In genomic region chr10:62377966-62378365, GRCh38 we compare ENCODE assay signal across 22 cellular contexts. TPM values are rescaled to one million over a fixed set of nuclear protein-coding genes. Genes with fewer than 3 reads are reported as not detected.
"Had no signal": no experiment of that assay in that cellular context is flagged by ENCODE, and none has a peak within 500 bp of the region (broad histone marks: within the 10 kb centered on the region; RNA-seq: fewer than 3 reads in every experiment).

No MANE protein-coding gene starts in this region.

- DNase-seq: effector memory CD4-positive, alpha-beta T cell; esophagus squamous epithelium; foreskin melanocyte; heart left ventricle; hypothalamus; kidney glomerular epithelial cell; natural killer cell; sigmoid colon; stimulated activated CD4-positive, alpha-beta T cell treated with anti-CD3 and anti-CD28 coated beads, Interleukin-2, amount 100 ng/mL, for 24 hours; stimulated activated CD4-positive, alpha-beta T cell treated with anti-CD3 and anti-CD28 coated beads, Interleukin-4, amount 100 ng/mL, for 4 hours; stimulated activated naive CD4-positive, alpha-beta T cell treated with Interleukin-2 at 50 U/mL for 16 hours; tibial artery; upper lobe of left lung; uterus had no signal

- H3K27ac Mint-ChIP-seq: memory B cell, mesothelial cell of epicardium, natural killer cell had no signal

- H3K9me3 Mint-ChIP-seq: memory B cell, mesothelial cell of epicardium, natural killer cell, neural crest cell had no signal

- H3K36me3 ChIP-seq: esophagus squamous epithelium, heart left ventricle, right atrium auricular region, sigmoid colon, suprapubic skin, tibial artery, upper lobe of left lung, uterus had no signal

- H3K9me3 ChIP-seq: esophagus squamous epithelium, heart left ventricle, right atrium auricular region, sigmoid colon, suprapubic skin, tibial artery, upper lobe of left lung, uterus had no signal

- H3K27me3 ChIP-seq: right atrium auricular region, tibial artery, uterus had no signal

- H3K36me3 Mint-ChIP-seq: memory B cell, mesothelial cell of epicardium, natural killer cell had no signal

- H3K4me1 ChIP-seq: uterus had no signal

- ATAC-seq: heart left ventricle, natural killer cell had no signal

- H3K4me3 Mint-ChIP-seq: memory B cell, mesothelial cell of epicardium, natural killer cell, neural crest cell had no signal

- H3K27ac ChIP-seq: coronary artery, esophagus squamous epithelium, heart left ventricle, right atrium auricular region, sigmoid colon, skin epidermis, suprapubic skin, tibial artery, upper lobe of left lung, uterus had no signal

- H3K4me3 ChIP-seq: coronary artery, esophagus squamous epithelium, heart left ventricle, right atrium auricular region, sigmoid colon, skin epidermis, suprapubic skin, tibial artery, upper lobe of left lung, uterus had no signal

RNA-seq across cellular contexts. Expression of gene ZNF365, which starts 3.8 kb away (rescaled TPM):
- total RNA-seq: mesothelial cell of epicardium had no signal
- polyA plus RNA-seq: liver had no signal
